Comparison of ENCODE assay signal across 22 cellular contexts in the genomic region with DNA sequence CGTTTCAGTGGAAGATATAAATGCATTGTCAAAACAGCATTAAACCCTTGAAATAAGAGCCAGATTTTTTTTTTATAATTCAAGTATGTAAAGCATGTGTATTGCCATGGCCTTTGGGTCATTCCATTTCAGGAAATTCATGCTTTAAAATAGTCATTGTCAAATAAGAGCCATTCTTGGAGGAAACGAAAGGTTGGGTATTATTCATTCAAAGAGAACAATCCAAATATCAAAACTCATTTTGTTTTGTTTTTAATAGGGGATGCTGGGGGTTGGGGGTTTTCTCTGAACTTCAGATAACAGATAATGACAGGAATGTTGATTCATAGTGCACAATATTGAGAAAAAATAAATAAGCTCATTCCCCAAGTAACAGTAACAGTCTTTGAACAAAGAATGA.
"Had no signal": no experiment of that assay in that cellular context is flagged by ENCODE, and none has a peak within 500 bp of the region (broad histone marks: within the 10 kb centered on the region; RNA-seq: fewer than 3 reads in every experiment).

No MANE protein-coding gene starts in this region.

- DNase-seq: colonic mucosa; effector memory CD4-positive, alpha-beta T cell; erythroblast; foreskin keratinocyte; glutamatergic neuron; heart right ventricle; hippocampal formation; left cardiac atrium; left lung; mammary epithelial cell; mesendoderm; naive thymus-derived CD8-positive, alpha-beta T cell; nephron progenitor cell; nucleus accumbens; right cardiac atrium; sigmoid colon; stimulated activated CD4-positive, alpha-beta T cell treated with anti-CD3 and anti-CD28 coated beads, Interleukin-2, amount 100 ng/mL, for 24 hours; stimulated activated CD4-positive, alpha-beta T cell treated with anti-CD3 and anti-CD28 coated beads, Interleukin-4, amount 100 ng/mL, for 24 hours; stimulated activated naive CD4-positive, alpha-beta T cell treated with Interleukin-2 at 50 U/mL for 16 hours; stomach; thyroid gland had no signal

- H3K4me3 ChIP-seq: colonic mucosa, heart right ventricle, left lung, prostate gland, sigmoid colon, stomach, thyroid gland had no signal
